In the genomic region with DNA sequence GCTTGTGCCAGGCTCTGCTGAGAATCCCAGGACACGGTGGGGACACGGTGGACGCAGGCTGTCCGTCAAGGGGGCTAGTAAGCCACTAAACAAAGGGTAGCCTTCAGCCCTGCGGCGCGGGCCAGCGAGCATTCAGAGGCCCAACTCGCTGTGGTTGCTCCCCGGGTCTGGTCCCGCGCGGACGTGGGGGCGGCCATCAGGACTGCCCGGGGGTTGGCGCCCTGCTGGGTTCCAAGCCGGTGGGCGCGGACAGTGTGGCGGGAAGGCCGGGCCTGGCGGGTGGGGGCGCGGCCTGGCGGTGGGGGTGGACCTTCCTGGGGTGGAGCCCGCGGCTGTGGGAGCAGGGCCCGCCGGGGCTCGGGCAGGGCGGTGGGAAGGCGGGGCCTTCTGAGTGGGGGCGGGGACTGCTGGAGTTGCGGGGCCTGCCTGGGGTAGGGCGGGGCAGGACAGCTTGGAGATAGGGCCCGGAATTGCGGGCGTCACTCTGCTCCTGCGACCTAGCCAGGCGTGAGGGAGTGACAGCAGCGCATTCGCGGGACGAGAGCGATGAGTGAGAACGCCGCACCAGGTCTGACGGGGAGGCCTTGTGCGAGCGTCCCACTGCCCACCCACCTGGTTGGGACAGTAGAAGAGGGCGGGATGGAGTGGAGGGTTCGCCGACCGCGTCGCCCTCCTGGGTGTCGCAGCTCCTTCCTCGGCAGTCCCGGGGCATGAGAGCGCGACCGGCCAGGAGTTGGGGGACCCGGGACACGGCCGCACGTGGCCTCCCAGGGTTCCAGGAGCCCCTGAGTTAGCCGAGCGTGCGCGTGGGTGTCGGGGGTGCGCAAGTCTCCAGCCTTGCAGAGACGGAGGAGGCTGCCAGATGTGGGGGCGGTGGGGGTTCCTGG, we compare ENCODE assay signal across 8 cellular contexts. TPM values are rescaled to one million over a fixed set of nuclear protein-coding genes. Genes with fewer than 3 reads are reported as not detected.
DNase-seq lines count a peak whose midpoint lies in the region; ATAC-seq and TF ChIP-seq lines count a peak whose summit lies in the region.

Gene SERHL2 (plus strand): TSS at position 482 of the 887 bp plus-strand sequence. CDS start 65 bp downstream, at position 547.

- peak within 1 kb of the TSS; percentile 91 for H3K4me3 Mint-ChIP-seq in type B pancreatic cell

- H3K36me3 Mint-ChIP-seq in type B pancreatic cell = no peaks in the 10 kb centered on the region

- H3K27ac ChIP-seq in adrenal gland = peak within 1 kb of the TSS in 1 of 5 donors; percentile 52

- 1 to 4% (median 2%) methylated on average over 17 to 75 of the region's 75 CpGs for WGBS in adrenal gland, 4 donors

- TF ChIP-seq CTCF in adrenal gland (IDR thresholded peaks at IDR 0.05) = no peak
- TF ChIP-seq CTCF in type B pancreatic cell (conservative IDR thresholded peaks at IDR 0.05) = no peak

- no peaks in the 10 kb centered on the region for H3K27me3 ChIP-seq in adrenal gland

- DNase-seq in AG08396 (ENCODE audit: low spot score) (peak; percentile 95), GM19240 (ENCODE audit: insufficient read length, low spot score) (peak; percentile 41), T-helper 1 cell (peak; percentile 76 to 88 (median 84)), adrenal gland (peak; percentile 83 to 93 (median 90)), left cardiac atrium (peak; percentile 91), posterior vena cava (ENCODE audit: low spot score) (peak; percentile 95), type B pancreatic cell (ENCODE audit: extremely low spot score, unreplicated experiment) (peak; percentile 95)

- no peaks in the 10 kb centered on the region for H3K36me3 ChIP-seq in adrenal gland (replicated peaks in 1 of 2)

- peak within 1 kb of the TSS in 3 of 4 donors; percentile 7 to 61 (median 50) for H3K4me3 ChIP-seq in adrenal gland

- TF ChIP-seq POLR2A in adrenal gland (IDR thresholded peaks at IDR 0.05) = peak; percentile 26 to 62

- no peaks in the 10 kb centered on the region for H3K9me3 Mint-ChIP-seq in type B pancreatic cell

- H3K4me1 Mint-ChIP-seq in type B pancreatic cell (ENCODE audit: unreplicated experiment) = no peaks in the 10 kb centered on the region

- H3K9me3 ChIP-seq in adrenal gland (replicated peaks in 1 of 3) = no peaks in the 10 kb centered on the region

- TF ChIP-seq RAD21 in Ishikawa (IDR thresholded peaks at IDR 0.05; ENCODE audit: low read depth) = no peak; the same call in 1 of the 2 replicates

- intact Hi-C loops in adrenal gland (cut with DNase I) (no loop called here), left cardiac atrium (cut with DNase I) (no loop called here), posterior vena cava (cut with DNase I) (no loop called here)

- peaks cover 0 to 9% of the 10 kb centered on the region in 2 donors for H3K4me1 ChIP-seq in adrenal gland (replicated peaks in 1 of 2)

- TF ChIP-seq EP300 in Ishikawa (IDR thresholded peaks at IDR 0.05; ENCODE audit: borderline replicate concordance) = no peak

- peak; percentile 98 to 99 for ATAC-seq in left cardiac atrium

- H3K27me3 Mint-ChIP-seq in type B pancreatic cell = peaks cover 7% of the 10 kb centered on the region

- H3K27ac Mint-ChIP-seq in type B pancreatic cell = peak within 1 kb of the TSS; percentile 78

TF ChIP-seq in Ishikawa, 13 proteins besides CTCF, POLR2A, EP300 and RAD21:
- no peak; the same call in 1 of the 2 replicates for TF ChIP-seq TCF12 (IDR thresholded peaks at IDR 0.05; ENCODE audit: low read depth)
- no peak for TF ChIP-seq USF1 (IDR thresholded peaks at IDR 0.05)
- no peak for TF ChIP-seq TEAD4 (IDR thresholded peaks at IDR 0.05)
- TF ChIP-seq EGR1 (IDR thresholded peaks at IDR 0.05) = peak; percentile 64; the same call in 1 of the 2 replicates
- no peak; the same call in 1 of the 2 replicates for TF ChIP-seq YY1 (IDR thresholded peaks at IDR 0.05; ENCODE audit: low read depth)
- no peak for TF ChIP-seq FOXM1 (IDR thresholded peaks at IDR 0.05; ENCODE audit: borderline replicate concordance, low read depth)
- TF ChIP-seq TAF1 (IDR thresholded peaks at IDR 0.05; ENCODE audit: low read depth) = 0 out of 2 replicates have a peak, but pooled peaks have one; percentile 21
- no peak for TF ChIP-seq CREB1 (IDR thresholded peaks at IDR 0.05; ENCODE audit: low read depth)
- no peak for TF ChIP-seq CEBPB (IDR thresholded peaks at IDR 0.05)
- TF ChIP-seq ZBTB7A (IDR thresholded peaks at IDR 0.05; ENCODE audit: low read depth) = peak; percentile 85

RNA-seq across cellular contexts. Expression of gene SERHL2, which starts in this region (rescaled TPM):
- total RNA-seq in adrenal gland (10 to 100 TPM in 1 of 8 donors, 1 to 10 TPM in 7; 1.1 to 11.6 (median 6.4) TPM), left cardiac atrium (1 to 10 TPM; 1.4 to 2.1 TPM), posterior vena cava (1 to 10 TPM; 1.3 to 2.0 TPM), type B pancreatic cell (ENCODE audit: low replicate concordance) (2.8 and 3.9 TPM in 2 replicates)
- 1 to 10 TPM; 3.4 to 5.8 (median 5.3) TPM for polyA plus RNA-seq in adrenal gland

Comparison
In these comparisons a context has a peak if more than half of its experiments do, and no peak if none do; other contexts are left out.
1. DNase-seq: peak in every context shown above with its lines; median percentile 95 in AG08396; 95 in posterior vena cava; 95 in type B pancreatic cell; 91 in left cardiac atrium; 90 in adrenal gland; 84 in T-helper 1 cell; 41 in GM19240.